Comparison of ENCODE assay signal across 17 cellular contexts in the genomic region with DNA sequence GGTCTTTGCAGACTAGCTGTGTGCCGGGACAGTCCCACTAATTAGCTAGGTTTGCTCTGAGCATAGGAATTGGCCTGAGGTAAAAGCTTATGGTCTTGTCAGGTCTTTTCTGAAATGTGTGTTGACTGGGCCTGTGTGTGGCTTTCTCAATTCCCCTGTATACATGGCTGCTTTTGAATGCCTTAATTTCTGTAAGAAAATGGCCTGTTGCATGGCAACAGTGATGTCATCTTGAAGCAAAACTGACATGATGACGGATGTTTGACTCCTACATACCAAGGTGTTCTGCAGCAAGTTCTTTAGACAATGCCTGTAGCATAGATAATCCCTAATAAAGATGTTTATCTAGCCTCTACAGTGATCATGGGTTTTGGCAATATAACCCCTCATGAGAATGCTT.
"Had no signal": no experiment of that assay in that cellular context is flagged by ENCODE, and none has a peak within 500 bp of the region (broad histone marks: within the 10 kb centered on the region; RNA-seq: fewer than 3 reads in every experiment).

No MANE protein-coding gene starts in this region.

- H3K27ac Mint-ChIP-seq: endodermal cell; naive thymus-derived CD8-positive, alpha-beta T cell had no signal

- FAIRE-seq: endothelial cell of umbilical vein had no signal

- H3K27me3 ChIP-seq: heart left ventricle, sigmoid colon had no signal

- H3K36me3 ChIP-seq: heart left ventricle, sigmoid colon had no signal

- H3K27me3 Mint-ChIP-seq: naive thymus-derived CD8-positive, alpha-beta T cell had no signal

- H3K9me3 ChIP-seq: mucosa of descending colon, sigmoid colon had no signal

- H3K27ac ChIP-seq: coronary artery, heart left ventricle, psoas muscle, sigmoid colon, skin epidermis had no signal

- DNase-seq: effector CD4-positive, alpha-beta T cell; endodermal cell; heart left ventricle; hippocampal formation; kidney glomerular epithelial cell; mucosa of descending colon; naive thymus-derived CD8-positive, alpha-beta T cell; occipital lobe; psoas muscle; retina; sigmoid colon; stimulated activated CD4-positive, alpha-beta T cell treated with anti-CD3 and anti-CD28 coated beads, Interleukin-2, amount 100 ng/mL, for 48 hours; stimulated activated naive CD4-positive, alpha-beta T cell treated with Interleukin-2 at 50 U/mL for 16 hours had no signal

- H3K4me1 ChIP-seq: heart left ventricle, psoas muscle, sigmoid colon had no signal

- H3K4me3 ChIP-seq: coronary artery, heart left ventricle, mucosa of descending colon, psoas muscle, sigmoid colon, skin epidermis had no signal

- H3K4me1 Mint-ChIP-seq: endodermal cell; naive thymus-derived CD8-positive, alpha-beta T cell; neural crest cell had no signal

- H3K4me3 Mint-ChIP-seq: endodermal cell; naive thymus-derived CD8-positive, alpha-beta T cell; neural crest cell had no signal

- ATAC-seq: heart left ventricle; mucosa of descending colon; naive thymus-derived CD8-positive, alpha-beta T cell; psoas muscle had no signal

- H3K9me3 Mint-ChIP-seq: endodermal cell had no signal
